Comparison of ENCODE assay signal across 14 cellular contexts in genomic region chr11:35169754-35170153, GRCh38. TPM values are rescaled to one million over a fixed set of nuclear protein-coding genes. Genes with fewer than 3 reads are reported as not detected.
DNase-seq lines count a peak whose midpoint lies in the region; ATAC-seq and TF ChIP-seq lines count a peak whose summit lies in the region.
"Had no signal": no experiment of that assay in that cellular context is flagged by ENCODE, and none has a peak within 500 bp of the region (broad histone marks: within the 10 kb centered on the region; RNA-seq: fewer than 3 reads in every experiment).

No MANE protein-coding gene starts in this region.

- H3K4me2 ChIP-seq in BLaER1 treated with 17β-estradiol and CSF1 and Interleukin-3, amounts not matched to agents 10 nM and 100 nM: peak overlapping the region in 6 of 11 experiments; percentile 1 to 89 (median 60); a peak in 4 of 22 replicates
- H3K4me2 ChIP-seq in IMR-90 (ENCODE audit: low read depth, low read length): no peak overlapping the region

- peaks cover 71 to 100% (median 96%) of the 10 kb centered on the region in 10 experiments for H3K4me1 ChIP-seq in BLaER1 treated with 17β-estradiol and CSF1 and Interleukin-3, amounts not matched to agents 10 nM and 100 nM
- H3K4me1 ChIP-seq in IMR-90 (ENCODE audit: control insufficient read depth, insufficient read depth, low read length) (peaks cover 44% of the 10 kb centered on the region), rectal smooth muscle tissue (ENCODE audit: control insufficient read depth, insufficient read depth, low read length) (peaks cover 39% of the 10 kb centered on the region)

- H2BK20ac ChIP-seq in IMR-90 (ENCODE audit: low read depth, low read length): no peak overlapping the region

- H3K27ac ChIP-seq in BLaER1 treated with 17β-estradiol and CSF1 and Interleukin-3, amounts not matched to agents 10 nM and 100 nM: peak overlapping the region in 4 of 11 experiments; percentile 23 to 39 (median 26); a peak in 3 of 22 replicates
- no peak overlapping the region for H3K27ac ChIP-seq in IMR-90 (ENCODE audit: insufficient read depth, low read length)
- H3K27ac ChIP-seq in rectal smooth muscle tissue (ENCODE audit: low read depth, low read length): peak overlapping the region; percentile 31
- H3K27ac ChIP-seq: HL-60 had no signal

- H2AK5ac ChIP-seq in IMR-90 (ENCODE audit: low read depth, low read length): no peak overlapping the region

- dilution Hi-C loops in IMR-90 (cut with HindIII; ENCODE audit: low sequenced_read_pairs, unreplicated experiment): no loop called here

- H3K4me3 ChIP-seq in BLaER1 treated with 17β-estradiol and CSF1 and Interleukin-3, amounts not matched to agents 10 nM and 100 nM: no peak overlapping the region
- H3K4me3 ChIP-seq in IMR-90 (ENCODE audit: insufficient read depth, low read depth, low read length) (no peak overlapping the region), rectal smooth muscle tissue (ENCODE audit: low read length) (no peak overlapping the region)

- H3K27me3 Mint-ChIP-seq in dendritic cell treated with granulocyte-macrophage colony-stimulating factor and Interleukin-4, amounts not matched to agents 40 ng/mL and 50 ng/mL, for 4 days: no peaks in the 10 kb centered on the region

- H4K20me1 ChIP-seq in BLaER1 treated with 17β-estradiol and CSF1 and Interleukin-3, amounts not matched to agents 10 nM and 100 nM: peaks cover 11 to 76% (median 55%) of the 10 kb centered on the region in 11 experiments; a peak in 17 of 22 replicates
- peaks cover 96% of the 10 kb centered on the region for H4K20me1 ChIP-seq in IMR-90 (ENCODE audit: insufficient read depth, low read length)

- CTCF ChIA-PET in IMR-90 (lab: Yijun Ruan, JAX): no interaction called here

- H2BK120ac ChIP-seq in IMR-90 (ENCODE audit: low read depth, low read length): no peak overlapping the region

- H3K23ac ChIP-seq in IMR-90 (ENCODE audit: low read depth, low read length): no peak overlapping the region

- H3K9ac ChIP-seq in BLaER1 treated with 17β-estradiol and CSF1 and Interleukin-3, amounts not matched to agents 10 nM and 100 nM: no peak overlapping the region
- no peak overlapping the region for H3K9ac ChIP-seq in IMR-90 (ENCODE audit: low read depth, low read length)
- H3K9ac ChIP-seq in rectal smooth muscle tissue (ENCODE audit: low read length): no peak overlapping the region

- TF ChIP-seq POLR2A in IMR-90 (IDR thresholded peaks at IDR 0.05; ENCODE audit: low read depth, low read length): no peak

- H4K5ac ChIP-seq in IMR-90 (ENCODE audit: low read depth, low read length): no peak overlapping the region

- H3K14ac ChIP-seq in IMR-90 (replicated peaks; ENCODE audit: low read depth, low read length): no peak overlapping the region; the same call in 1 of the 2 replicates

- no peak for TF ChIP-seq CTCF in IMR-90 (conservative IDR thresholded peaks at IDR 0.05; ENCODE audit: low read depth, low read length)

- no peak for ATAC-seq in IMR-90 (ENCODE audit: low read depth)
- no peak for ATAC-seq in HG03108 (IDR thresholded peaks at IDR 0.05; ENCODE audit: unreplicated experiment)

- H4K91ac ChIP-seq in IMR-90 (ENCODE audit: insufficient read depth, low read depth, low read length): no peak overlapping the region

- H2BK15ac ChIP-seq in IMR-90 (ENCODE audit: low read depth, low read length): no peak overlapping the region

- POLR2A ChIA-PET in IMR-90 (lab: Charles Lee; ENCODE audit: unreplicated experiment): no interaction called here

- no peaks in the 10 kb centered on the region for H3K9me3 Mint-ChIP-seq in dendritic cell treated with granulocyte-macrophage colony-stimulating factor and Interleukin-4, amounts not matched to agents 40 ng/mL and 50 ng/mL, for 4 days

- peak overlapping the region; percentile 22 for H3K27ac Mint-ChIP-seq in dendritic cell treated with granulocyte-macrophage colony-stimulating factor and Interleukin-4, amounts not matched to agents 40 ng/mL and 50 ng/mL, for 4 days

- H3K27me3 ChIP-seq in BLaER1 treated with 17β-estradiol and CSF1 and Interleukin-3, amounts not matched to agents 10 nM and 100 nM: no peaks in the 10 kb centered on the region
- H3K27me3 ChIP-seq in IMR-90 (ENCODE audit: control insufficient read depth, insufficient read depth, low read length) (no peaks in the 10 kb centered on the region), rectal smooth muscle tissue (ENCODE audit: control insufficient read depth, insufficient read depth, low read length) (no peaks in the 10 kb centered on the region)

- WGBS in IMR-90 (ENCODE audit: extremely low coverage in 2 of 2, insufficient read length in 1 of 2), 2 experiments: no CpG with 5 or more reads among the region's 1 CpG

- H3K4me1 Mint-ChIP-seq in dendritic cell treated with granulocyte-macrophage colony-stimulating factor and Interleukin-4, amounts not matched to agents 40 ng/mL and 50 ng/mL, for 4 days (ENCODE audit: low read depth): peaks cover 83% of the 10 kb centered on the region

- in situ Hi-C loops in IMR-90 (cut with MboI; ENCODE audit: low sequenced_read_pairs): loop anchor here (25.0 kb wide), 1 partner anchor 582 kb away; no protein-coding TSS in a partner anchor

- no peak overlapping the region for H3K4ac ChIP-seq in IMR-90 (ENCODE audit: low read depth, low read length)

- DNase-seq in IMR-90 (no peak), NCI-H1417 (lab: John Stamatoyannopoulos, UW) (no peak), posterior vena cava (ENCODE audit: low spot score) (no peak), DMS153 treated with DMSO at 0.1 percent for 48 hours (lab: John Stamatoyannopoulos, UW; ENCODE audit: unreplicated experiment) (no peak)
- DNase-seq: activated T-cell treated with anti-CD3 and anti-CD28 coated beads for 4 hours, C1 segment of cervical spinal cord, Karpas-422, NCI-H1436 treated with DMSO at 0.1 percent for 48 hours, nucleus accumbens had no signal

- intact Hi-C loops in IMR-90 (cut with micrococcal nuclease) (no loop called here), posterior vena cava (cut with DNase I) (loop anchor here in 1 of 2 donors (10.0 kb wide), 2 partner anchors 115 to 195 kb away; no protein-coding TSS in a partner anchor)
- intact Hi-C loops in dendritic cell treated with granulocyte-macrophage colony-stimulating factor and Interleukin-4, amounts not matched to agents 40 ng/mL and 50 ng/mL, for 4 days (cut with micrococcal nuclease): loop anchor here (10.0 kb wide), 1 partner anchor 245 kb away; no protein-coding TSS in a partner anchor

- peaks cover 9 to 85% of the 10 kb centered on the region in 2 experiments for H3K79me1 ChIP-seq in IMR-90 (ENCODE audit: low read depth in 1 of 2, low read length in 2 of 2)

- H2BK5ac ChIP-seq in IMR-90 (ENCODE audit: low read depth, low read length, poor library complexity, severe bottlenecking): peak overlapping the region; percentile 78

- peaks cover 11 to 89% (median 78%) of the 10 kb centered on the region in 11 experiments; a peak in 20 of 22 replicates for H3K36me3 ChIP-seq in BLaER1 treated with 17β-estradiol and CSF1 and Interleukin-3, amounts not matched to agents 10 nM and 100 nM
- peaks cover 24% of the 10 kb centered on the region for H3K36me3 ChIP-seq in IMR-90 (ENCODE audit: control insufficient read depth, insufficient read depth, low read length)
- no peaks in the 10 kb centered on the region for H3K36me3 ChIP-seq in rectal smooth muscle tissue (ENCODE audit: control insufficient read depth, insufficient read depth, low read length)

- H3K9me3 ChIP-seq in BLaER1 treated with 17β-estradiol and CSF1 and Interleukin-3, amounts not matched to agents 10 nM and 100 nM (replicated peaks in 1 of 11): peaks cover 0 to 30% (median 10%) of the 10 kb centered on the region in 11 experiments; a peak in 11 of 22 replicates
- no peaks in the 10 kb centered on the region for H3K9me3 ChIP-seq in IMR-90 (ENCODE audit: control insufficient read depth, insufficient read depth, low read length)

- no peak overlapping the region for H3K56ac ChIP-seq in IMR-90 (ENCODE audit: extremely low read depth, insufficient read depth, low read length)

- no TSS peak for BruUV-seq in IMR-90 (replicated peaks; lab: Mats Ljungman, UMichigan)

- H3K9me1 ChIP-seq in IMR-90 (ENCODE audit: insufficient read depth, low read length): peaks cover 57% of the 10 kb centered on the region

- H4K8ac ChIP-seq in IMR-90 (ENCODE audit: low read depth in 2 of 2, low read length in 2 of 2): peak overlapping the region in 1 of 2 experiments; percentile 53; a peak in 1 of 4 replicates

- peaks cover 85% of the 10 kb centered on the region for H3K36me3 Mint-ChIP-seq in dendritic cell treated with granulocyte-macrophage colony-stimulating factor and Interleukin-4, amounts not matched to agents 40 ng/mL and 50 ng/mL, for 4 days (ENCODE audit: low read depth)

- no peak for TF ChIP-seq RAD21 in IMR-90 (IDR thresholded peaks at IDR 0.05; ENCODE audit: low read length)

- no peak overlapping the region; the same call in 1 of the 2 replicates for H3K18ac ChIP-seq in IMR-90 (ENCODE audit: low read depth, low read length)

- H2AFZ ChIP-seq in IMR-90 (replicated peaks; ENCODE audit: low read length, poor library complexity): no peak overlapping the region

- H3K4me3 Mint-ChIP-seq in dendritic cell treated with granulocyte-macrophage colony-stimulating factor and Interleukin-4, amounts not matched to agents 40 ng/mL and 50 ng/mL, for 4 days: no peak overlapping the region

- H2AK9ac ChIP-seq in IMR-90 (replicated peaks; ENCODE audit: low read depth, low read length, poor library complexity): no peak overlapping the region

TF ChIP-seq in IMR-90, 13 proteins besides CTCF, POLR2A, EP300 and RAD21:
- TF ChIP-seq MAZ (IDR thresholded peaks at IDR 0.05; ENCODE audit: borderline replicate concordance, low read depth, low read length) (no peak), CEBPB (IDR thresholded peaks at IDR 0.05; ENCODE audit: low read depth, low read length) (no peak)

RNA-seq across cellular contexts. Expression of gene CD44, which starts 30.8 kb away (rescaled TPM):
- total RNA-seq in IMR-90 (2012; rRNA removed): 341 and 357 TPM in 2 replicates
- 947 and 1,094 TPM in 2 replicates for polyA plus RNA-seq in IMR-90 (2012; rRNA removed)
- polyA plus RNA-seq in IMR-90 (2012; cell fraction: cytosol; rRNA removed): 502 and 1,091 TPM in 2 replicates
- 461 and 652 TPM in 2 replicates for polyA plus RNA-seq in IMR-90 (2012; cell fraction: nucleus; rRNA removed; ENCODE audit: low replicate concordance)
- 100 to 1,000 TPM; 219 to 562 TPM for total RNA-seq in posterior vena cava
